26 cellular contexts compared by ENCODE assay signal in the genomic region with DNA sequence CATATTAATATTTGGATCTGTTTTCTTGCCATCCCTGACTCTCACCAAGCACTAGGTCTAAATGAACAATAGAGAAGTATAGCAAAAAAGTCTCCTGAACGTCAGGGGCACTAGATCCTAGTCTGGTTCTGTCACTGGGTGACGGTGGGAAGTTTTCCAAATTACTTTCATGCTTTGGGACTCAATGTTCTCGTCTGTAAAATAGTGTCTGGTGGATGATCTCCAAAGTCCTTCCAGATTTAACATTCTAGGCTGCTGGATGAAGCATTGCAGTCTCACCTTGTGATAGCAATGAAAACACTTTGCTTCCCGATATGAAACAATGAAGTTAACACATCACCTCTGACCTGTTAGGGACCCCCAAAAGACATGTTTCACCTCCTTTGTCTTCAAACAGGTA.
"Had no signal": no experiment of that assay in that cellular context is flagged by ENCODE, and none has a peak within 500 bp of the region (broad histone marks: within the 10 kb centered on the region; RNA-seq: fewer than 3 reads in every experiment).

No MANE protein-coding gene starts in this region.

- H3K4me1 ChIP-seq: parathyroid adenoma, right lobe of liver, sigmoid colon, stomach, thyroid gland, tibial nerve, upper lobe of left lung, vagina had no signal

- FAIRE-seq: small intestine, urothelium cell line had no signal

- H3K27ac ChIP-seq: neural progenitor cell, ovary, parathyroid adenoma, psoas muscle, right lobe of liver, sigmoid colon, stomach, thoracic aorta, thyroid gland, tibial nerve, upper lobe of left lung, vagina had no signal

- H3K79me2 ChIP-seq: parathyroid adenoma had no signal

- H3K4me3 ChIP-seq: neural progenitor cell, ovary, psoas muscle, right lobe of liver, sigmoid colon, stomach, thoracic aorta, thyroid gland, tibial nerve, upper lobe of left lung, vagina had no signal

- ATAC-seq: natural killer cell; right cardiac atrium; right lobe of liver; stimulated activated effector memory CD8-positive, alpha-beta T cell treated with anti-CD3 and anti-CD28 coated beads, Interleukin-12 subunit alpha, Interleukin-12 subunit beta, amount 100 ng/mL, for 72 hours; stimulated activated naive B cell treated with anti-CD40 and anti-IgM and Interleukin-4, amounts not matched to agents 10 μg/mL and 1 μg/mL and 100 μg/mL, for 72 hours had no signal

- DNase-seq: natural killer cell; occipital lobe; ovary; posterior cingulate gyrus; psoas muscle; right cardiac atrium; right lobe of liver; sigmoid colon; small intestine; stimulated activated CD4-positive, alpha-beta T cell treated with anti-CD3 and anti-CD28 coated beads, Interleukin-15, amount 100 ng/mL, for 24 hours; stimulated activated CD4-positive, alpha-beta T cell treated with anti-CD3 and anti-CD28 coated beads, Interleukin-2, amount 100 ng/mL, for 24 hours; stimulated activated CD4-positive, alpha-beta T cell treated with anti-CD3 and anti-CD28 coated beads, Interleukin-2, amount 100 ng/mL, for 48 hours; stimulated activated CD4-positive, alpha-beta T cell treated with anti-CD3 and anti-CD28 coated beads, Interleukin-4, amount 100 ng/mL, for 24 hours; stimulated activated naive B cell treated with anti-CD40 and anti-IgM and Interleukin-4, amounts not matched to agents 10 μg/mL and 1 μg/mL and 100 μg/mL, for 72 hours; stimulated activated naive CD4-positive, alpha-beta T cell treated with Interleukin-2 at 50 U/mL for 16 hours; stomach; thyroid gland; trophoblast cell; upper lobe of left lung had no signal

- H2AFZ ChIP-seq: neural progenitor cell, parathyroid adenoma had no signal

- H3K9ac ChIP-seq: neural progenitor cell, parathyroid adenoma had no signal

- H3K9me3 ChIP-seq: ovary, psoas muscle, right lobe of liver, sigmoid colon, stomach, thoracic aorta, thyroid gland, tibial nerve, upper lobe of left lung, vagina had no signal

- H3K36me3 ChIP-seq: neural progenitor cell, ovary, right lobe of liver, sigmoid colon, stomach, thoracic aorta, thyroid gland, tibial nerve, upper lobe of left lung, vagina had no signal

- H3K4me2 ChIP-seq: neural progenitor cell had no signal

- H3K27me3 ChIP-seq: neural progenitor cell, ovary, right lobe of liver, sigmoid colon, stomach, thyroid gland, tibial nerve, upper lobe of left lung, vagina had no signal
